25 cellular contexts compared by ENCODE assay signal in genomic region chr12:62873116-62873825, GRCh38.
DNase-seq lines count a peak whose midpoint lies in the region; ATAC-seq and TF ChIP-seq lines count a peak whose summit lies in the region.
"Had no signal": no experiment of that assay in that cellular context is flagged by ENCODE, and none has a peak within 500 bp of the region (broad histone marks: within the 10 kb centered on the region; RNA-seq: fewer than 3 reads in every experiment).

No MANE protein-coding gene starts in this region.

- BruUV-seq in Panc1 (replicated peaks; lab: Mats Ljungman, UMichigan), result no TSS peak

- H3K9me3 ChIP-seq in Panc1 (ENCODE audit: control insufficient read depth, insufficient read depth, low read depth, low read length), result no peaks in the 10 kb centered on the region
- H3K9me3 ChIP-seq: SJSA1 had no signal

- no peaks in the 10 kb centered on the region for H3K27me3 ChIP-seq in Panc1 (ENCODE audit: control insufficient read depth, insufficient read depth, low read length)
- H3K27me3 ChIP-seq: SJSA1 had no signal

- H3K27ac ChIP-seq in Panc1 (ENCODE audit: low read length), result peak overlapping the region; percentile 73
- H3K27ac ChIP-seq: HL-60, KMS-11, SJSA1 had no signal

- peaks cover 4% of the 10 kb centered on the region; the same call in 1 of the 2 replicates for H3K9me3 Mint-ChIP-seq in HFFc6
- H3K9me3 Mint-ChIP-seq in effector memory CD8-positive, alpha-beta T cell, result no peaks in the 10 kb centered on the region
- peaks cover 7% of the 10 kb centered on the region for H3K9me3 Mint-ChIP-seq in stimulated activated memory B cell treated with anti-CD40 and anti-IgM and Interleukin-4, amounts not matched to agents 10 μg/mL and 1 μg/mL and 100 μg/mL, for 72 hours

- peak; percentile 82 for ATAC-seq in Panc1
- no peak for ATAC-seq in GM19023 (IDR thresholded peaks at IDR 0.05; ENCODE audit: unreplicated experiment)
- no peak for ATAC-seq in HG03039 (IDR thresholded peaks at IDR 0.05; ENCODE audit: unreplicated experiment)
- ATAC-seq in effector memory CD8-positive, alpha-beta T cell (replicated peaks), result no peak
- ATAC-seq in stimulated activated memory B cell treated with anti-CD40 and anti-IgM and Interleukin-4, amounts not matched to agents 10 μg/mL and 1 μg/mL and 100 μg/mL, for 72 hours, result no peak

- H3K27me3 Mint-ChIP-seq in HFFc6 (ENCODE audit: insufficient read depth), result peaks cover 2% of the 10 kb centered on the region; the same call in 1 of the 2 replicates
- peaks cover 10 to 37% of the 10 kb centered on the region in 2 donors for H3K27me3 Mint-ChIP-seq in effector memory CD8-positive, alpha-beta T cell
- H3K27me3 Mint-ChIP-seq in stimulated activated memory B cell treated with anti-CD40 and anti-IgM and Interleukin-4, amounts not matched to agents 10 μg/mL and 1 μg/mL and 100 μg/mL, for 72 hours, result peaks cover 12% of the 10 kb centered on the region
- H3K27me3 Mint-ChIP-seq: CD4-positive, CD25-positive, alpha-beta regulatory T cell had no signal

- TF ChIP-seq CTCF in HFFc6 (IDR thresholded peaks at IDR 0.05), result no peak
- TF ChIP-seq CTCF in Panc1 (IDR thresholded peaks at IDR 0.05), result no peak

- peaks cover 75% of the 10 kb centered on the region for H3K4me1 Mint-ChIP-seq in HFFc6 (ENCODE audit: low read depth)
- no peaks in the 10 kb centered on the region for H3K4me1 Mint-ChIP-seq in effector memory CD8-positive, alpha-beta T cell (ENCODE audit: low read depth in 2 of 2)
- no peaks in the 10 kb centered on the region for H3K4me1 Mint-ChIP-seq in stimulated activated memory B cell treated with anti-CD40 and anti-IgM and Interleukin-4, amounts not matched to agents 10 μg/mL and 1 μg/mL and 100 μg/mL, for 72 hours
- H3K4me1 Mint-ChIP-seq: CD4-positive, CD25-positive, alpha-beta regulatory T cell had no signal

- H3K4me3 ChIP-seq in Panc1 (ENCODE audit: low read depth in 2 of 2, low read length in 2 of 2), result no peak overlapping the region
- H3K4me3 ChIP-seq: SJSA1 had no signal

- peaks cover 28% of the 10 kb centered on the region for H3K36me3 Mint-ChIP-seq in HFFc6 (ENCODE audit: low read depth)
- no peaks in the 10 kb centered on the region for H3K36me3 Mint-ChIP-seq in effector memory CD8-positive, alpha-beta T cell (ENCODE audit: insufficient read depth)
- H3K36me3 Mint-ChIP-seq in stimulated activated memory B cell treated with anti-CD40 and anti-IgM and Interleukin-4, amounts not matched to agents 10 μg/mL and 1 μg/mL and 100 μg/mL, for 72 hours, result no peaks in the 10 kb centered on the region
- H3K36me3 Mint-ChIP-seq: CD4-positive, CD25-positive, alpha-beta regulatory T cell had no signal

- CTCF ChIA-PET in Panc1 (lab: Charles Lee), result no interaction called here

- peaks cover 13% of the 10 kb centered on the region for H3K4me1 ChIP-seq in Panc1 (ENCODE audit: control insufficient read depth, insufficient read depth, low read length)
- H3K4me1 ChIP-seq: SJSA1 had no signal

- POLR2A ChIA-PET in Panc1 (lab: Charles Lee), result no interaction called here

- H3K27ac Mint-ChIP-seq in HFFc6, result peak overlapping the region; percentile 78; the same call in 1 of the 2 replicates
- H3K27ac Mint-ChIP-seq in effector memory CD8-positive, alpha-beta T cell, result no peak overlapping the region
- no peak overlapping the region for H3K27ac Mint-ChIP-seq in stimulated activated memory B cell treated with anti-CD40 and anti-IgM and Interleukin-4, amounts not matched to agents 10 μg/mL and 1 μg/mL and 100 μg/mL, for 72 hours
- H3K27ac Mint-ChIP-seq: CD4-positive, CD25-positive, alpha-beta regulatory T cell had no signal

- H3K4me3 Mint-ChIP-seq in HFFc6, result no peak overlapping the region; the same call in 1 of the 2 replicates
- no peak overlapping the region for H3K4me3 Mint-ChIP-seq in effector memory CD8-positive, alpha-beta T cell
- no peak overlapping the region for H3K4me3 Mint-ChIP-seq in stimulated activated memory B cell treated with anti-CD40 and anti-IgM and Interleukin-4, amounts not matched to agents 10 μg/mL and 1 μg/mL and 100 μg/mL, for 72 hours
- H3K4me3 Mint-ChIP-seq: CD4-positive, CD25-positive, alpha-beta regulatory T cell had no signal

- H3K36me3 ChIP-seq in Panc1 (ENCODE audit: control insufficient read depth, insufficient read depth, low read length), result no peaks in the 10 kb centered on the region
- H3K36me3 ChIP-seq: SJSA1 had no signal

- DNase-seq in HFFc6, result no peak
- DNase-seq in Panc1 (ENCODE audit: low read depth, low spot score), result no peak
- peak; percentile 86 for DNase-seq in islet precursor cell
- peak; percentile 62 for DNase-seq in renal cortical epithelial cell (ENCODE audit: low read depth)
- no peak for DNase-seq in effector memory CD8-positive, alpha-beta T cell
- DNase-seq: Calu3; CD4-positive, CD25-positive, alpha-beta regulatory T cell; DMS53; H7; IMR-90; MV-4-11; NCI-H1105 treated with DMSO at 0.1 percent for 48 hours; NCI-H1694; NCI-H2081; NCI-H2171; NCI-H345; NCI-H524; NCI-H774; NK-92 treated with Interleukin-12 subunit alpha and Interleukin-12 subunit beta, amount 100 ng/mL, for 24 hours had no signal

- intact Hi-C loops in Panc1 (cut with micrococcal nuclease; ENCODE audit: unreplicated experiment), result no loop called here

- in situ Hi-C loops in Panc1 (cut with HindIII; ENCODE audit: low pct_unique_long_range_greater_than_20kb, low sequenced_read_pairs), result no loop called here

Comparison
In these comparisons a context has a peak if more than half of its experiments do, and no peak if none do; other contexts are left out.
1. DNase-seq: peak in islet precursor cell (single experiment) and renal cortical epithelial cell (single experiment); none in HFFc6 (single experiment), Panc1 (single experiment) and effector memory CD8-positive, alpha-beta T cell (0 of 3).